ENCODE assay signal across 8 cellular contexts in the genomic region with DNA sequence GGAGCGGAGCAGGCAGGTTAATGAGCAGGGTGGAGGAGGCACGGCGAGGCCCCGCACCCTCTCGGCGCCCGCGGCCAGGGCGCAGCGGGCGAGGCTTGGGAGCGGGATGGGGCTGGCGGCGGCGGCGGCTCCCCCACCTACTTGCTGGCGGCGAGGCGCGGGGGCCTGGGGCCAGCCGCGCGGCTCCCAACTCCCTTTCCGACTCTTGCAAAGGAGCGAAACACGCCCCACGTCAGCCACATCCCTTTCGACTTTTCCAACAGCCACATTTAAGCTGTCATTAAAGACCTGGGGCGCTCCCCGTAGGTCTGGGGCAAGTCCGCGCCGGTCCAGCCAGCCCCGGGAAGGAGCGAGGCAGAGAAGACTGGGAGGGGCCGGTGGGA. TPM values are rescaled to one million over a fixed set of nuclear protein-coding genes. Genes with fewer than 3 reads are reported as not detected.
A peak's percentile ranks its signal among the peaks of the same experiment; 100 is the strongest.
DNase-seq lines count a peak whose midpoint lies in the region; TF ChIP-seq lines count a peak whose summit lies in the region.

No MANE protein-coding gene starts in this region.

- peak overlapping the region; percentile 68 for H3K27ac Mint-ChIP-seq in HFFc6
- no peak overlapping the region for H3K27ac Mint-ChIP-seq in T-helper 2 cell treated with Interferon-gamma antibody and Interleukin-4, amounts not matched to agents 5 μg/mL and 100 μg/mL, for 36 hours

- no peak for TF ChIP-seq POLR2A in uterus (IDR thresholded peaks at IDR 0.05)

- H3K27ac ChIP-seq in uterus, result peak overlapping the region; percentile 53 to 67

- H3K27me3 ChIP-seq in endocrine pancreas (ENCODE audit: control insufficient read depth, insufficient read depth, low read length), result no peaks in the 10 kb centered on the region
- H3K27me3 ChIP-seq in mononuclear cell (ENCODE audit: insufficient read depth, low read length), result peaks cover 55% of the 10 kb centered on the region
- no peaks in the 10 kb centered on the region for H3K27me3 ChIP-seq in uterus

- DNase-seq in DMS 273 treated with DMSO at 0.1 percent for 48 hours (lab: John Stamatoyannopoulos, UW), result peak; percentile 32
- peak; percentile 38 for DNase-seq in HFFc6
- DNase-seq in T-helper 2 cell treated with Interferon-gamma antibody and Interleukin-4, amounts not matched to agents 5 μg/mL and 100 μg/mL, for 36 hours (ENCODE audit: low spot score), result peak; percentile 15
- peak in 1 of 2 donors; percentile 26 for DNase-seq in uterus
- no peak for DNase-seq in NCI-H2227 treated with DMSO at 0.1 percent for 48 hours (lab: John Stamatoyannopoulos, UW)
- no peak for DNase-seq in central memory CD4-positive, alpha-beta T cell

- H3K9ac ChIP-seq in endocrine pancreas (ENCODE audit: control insufficient read depth, insufficient read depth, low read length), result peak overlapping the region; percentile 56

- intact Hi-C loops in uterus (cut with DNase I; ENCODE audit: low total_unique reads), result loop anchor here (10.0 kb wide), 1 partner anchor 106 kb away; no protein-coding TSS in a partner anchor

- H3K4me3 Mint-ChIP-seq in HFFc6, result peak overlapping the region; percentile 87
- peak overlapping the region; percentile 62 for H3K4me3 Mint-ChIP-seq in T-helper 2 cell treated with Interferon-gamma antibody and Interleukin-4, amounts not matched to agents 5 μg/mL and 100 μg/mL, for 36 hours

- H3K9me3 ChIP-seq in endocrine pancreas (ENCODE audit: control insufficient read depth, low read length) (no peaks in the 10 kb centered on the region), mononuclear cell (ENCODE audit: low read depth, low read length) (no peaks in the 10 kb centered on the region), uterus (no peaks in the 10 kb centered on the region)

- peaks cover 11% of the 10 kb centered on the region for H3K27me3 Mint-ChIP-seq in HFFc6 (ENCODE audit: insufficient read depth)
- H3K27me3 Mint-ChIP-seq in T-helper 2 cell treated with Interferon-gamma antibody and Interleukin-4, amounts not matched to agents 5 μg/mL and 100 μg/mL, for 36 hours (ENCODE audit: low read depth), result peaks cover 42% of the 10 kb centered on the region

- no peak for TF ChIP-seq CTCF in HFFc6 (IDR thresholded peaks at IDR 0.05)
- no peak for TF ChIP-seq CTCF in uterus (IDR thresholded peaks at IDR 0.05)

- peaks cover 32% of the 10 kb centered on the region for H3K4me1 Mint-ChIP-seq in HFFc6 (ENCODE audit: low read depth)
- peaks cover 16% of the 10 kb centered on the region for H3K4me1 Mint-ChIP-seq in T-helper 2 cell treated with Interferon-gamma antibody and Interleukin-4, amounts not matched to agents 5 μg/mL and 100 μg/mL, for 36 hours (ENCODE audit: low read depth)

- H3K9me3 Mint-ChIP-seq in HFFc6, result no peaks in the 10 kb centered on the region
- no peaks in the 10 kb centered on the region for H3K9me3 Mint-ChIP-seq in T-helper 2 cell treated with Interferon-gamma antibody and Interleukin-4, amounts not matched to agents 5 μg/mL and 100 μg/mL, for 36 hours

- peaks cover 9% of the 10 kb centered on the region; the same call in 1 of the 2 replicates for H3K36me3 Mint-ChIP-seq in HFFc6 (ENCODE audit: low read depth)
- H3K36me3 Mint-ChIP-seq in T-helper 2 cell treated with Interferon-gamma antibody and Interleukin-4, amounts not matched to agents 5 μg/mL and 100 μg/mL, for 36 hours (ENCODE audit: low read depth), result peaks cover 3% of the 10 kb centered on the region

- peaks cover 4% of the 10 kb centered on the region for H3K4me1 ChIP-seq in endocrine pancreas (ENCODE audit: control insufficient read depth, insufficient read depth, low read length)
- peaks cover 36% of the 10 kb centered on the region for H3K4me1 ChIP-seq in mononuclear cell (ENCODE audit: insufficient read depth, low read length)
- H3K4me1 ChIP-seq in uterus, result peaks cover 0 to 12% of the 10 kb centered on the region in 2 donors

- H3K36me3 ChIP-seq in endocrine pancreas (ENCODE audit: control insufficient read depth, insufficient read depth, low read length) (no peaks in the 10 kb centered on the region), uterus (no peaks in the 10 kb centered on the region)

- H3K4me3 ChIP-seq in endocrine pancreas (ENCODE audit: control insufficient read depth, insufficient read depth, low read length), result no peak overlapping the region
- H3K4me3 ChIP-seq in mononuclear cell (ENCODE audit: low read length), result peak overlapping the region; percentile 65
- H3K4me3 ChIP-seq in uterus, result peak overlapping the region; percentile 58 to 68

RNA-seq across cellular contexts. Expression of a gene that starts 0.7 kb away (rescaled TPM):
- 10 to 100 TPM; 14.7 to 18.5 (median 17.7) TPM for total RNA-seq in HFFc6 (2021; fragmentation: NEBNext Ultra II Directional; extraction: Animal tissue kit (Norgen Biotek cat#: 25700))
- total RNA-seq in mononuclear cell (1.3 TPM), uterus (10 to 100 TPM in 2 of 4 donors, 1 to 10 TPM in 2; 1.2 to 41.3 (median 11.7) TPM)

Comparison
In these comparisons a context has a peak if more than half of its experiments do, and no peak if none do; other contexts are left out.
1. DNase-seq: peak in DMS 273 treated with DMSO at 0.1 percent for 48 hours (single experiment), HFFc6 (single experiment) and T-helper 2 cell treated with Interferon-gamma antibody and Interleukin-4, amounts not matched to agents 5 μg/mL and 100 μg/mL, for 36 hours (single experiment); none in NCI-H2227 treated with DMSO at 0.1 percent for 48 hours (single experiment) and central memory CD4-positive, alpha-beta T cell (single experiment).